Comparison of ENCODE assay signal across 21 cellular contexts in the genomic region with DNA sequence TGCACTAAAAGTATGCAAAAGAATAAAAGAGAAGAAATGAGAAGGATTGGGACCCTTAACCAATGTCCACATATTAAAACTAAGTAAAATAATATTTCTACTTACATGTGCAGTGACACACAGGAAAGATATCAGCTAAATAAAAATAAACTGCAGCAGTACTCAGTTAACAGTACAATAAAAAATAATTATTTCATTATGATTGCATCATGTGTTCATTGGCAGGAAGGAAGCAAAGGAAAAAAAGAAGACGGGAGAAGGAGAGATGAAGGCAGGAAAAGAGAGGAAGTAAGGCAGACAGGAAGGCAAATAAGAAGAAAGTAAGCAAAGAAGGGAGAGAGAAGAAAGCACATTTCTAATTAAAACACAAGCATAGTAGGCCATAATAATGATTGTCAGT. TPM values are rescaled to one million over a fixed set of nuclear protein-coding genes. Genes with fewer than 3 reads are reported as not detected.
DNase-seq lines count a peak whose midpoint lies in the region; ATAC-seq, FAIRE-seq and TF ChIP-seq lines count a peak whose summit lies in the region.
"Had no signal": no experiment of that assay in that cellular context is flagged by ENCODE, and none has a peak within 500 bp of the region (broad histone marks: within the 10 kb centered on the region; RNA-seq: fewer than 3 reads in every experiment).

No MANE protein-coding gene starts in this region.

- TF ChIP-seq CTCF in A549 (IDR thresholded peaks at IDR 0.05) (no peak), brain microvascular endothelial cell (IDR thresholded peaks at IDR 0.05; ENCODE audit: low read depth, low read length, missing control alignments) (no peak), fibroblast of the aortic adventitia (IDR thresholded peaks at IDR 0.05; ENCODE audit: insufficient read depth, low read length) (no peak)

- H3K27me3 ChIP-seq in GM23248 (replicated peaks; ENCODE audit: insufficient read depth) (no peaks in the 10 kb centered on the region), brain microvascular endothelial cell (replicated peaks) (no peaks in the 10 kb centered on the region)

- CTCF ChIA-PET in A549 (lab: Yijun Ruan, JAX), result no interaction called here

- H3K27ac ChIP-seq in A549 (peak overlapping the region; percentile 51 to 53; a peak in 3 of 6 replicates), GM23248 (peak overlapping the region; percentile 14; the same call in 1 of the 2 replicates), brain microvascular endothelial cell (peak overlapping the region; percentile 12)
- H3K27ac ChIP-seq: RWPE1 had no signal

- no peak for TF ChIP-seq POLR2A in A549 (IDR thresholded peaks at IDR 0.05; ENCODE audit: low read length)

- H3K4me3 ChIP-seq in A549 (no peak overlapping the region), GM23248 (peak overlapping the region; percentile 20), brain microvascular endothelial cell (ENCODE audit: low read depth, low read length) (no peak overlapping the region), fibroblast of the aortic adventitia (ENCODE audit: low read depth, low read length) (peak overlapping the region; percentile 25)

- peak overlapping the region; percentile 27; the same call in 2 of the 3 replicates for H3K4me2 ChIP-seq in A549
- H3K4me2 ChIP-seq in GM23248 (ENCODE audit: unreplicated experiment), result peak overlapping the region; percentile 55

- DNase-seq in A549 (ENCODE audit: low read depth in 1 of 2, low spot score in 1 of 2) (no peak), GM23248 (peak; percentile 41), brain microvascular endothelial cell (no peak), fibroblast of the aortic adventitia (ENCODE audit: low read depth) (peak; percentile 73), NCI-H345 (lab: John Stamatoyannopoulos, UW) (no peak)
- DNase-seq in central memory CD4-positive, alpha-beta T cell, result no peak
- DNase-seq: activated CD4-positive, alpha-beta memory T cell treated with anti-CD3 and anti-CD28 coated beads for 36 hours; activated CD4-positive, CD25-positive, alpha-beta regulatory T cell; activated gamma-delta T cell treated with Interleukin-2 at 50 U/mL for 16 hours; dermis blood vessel endothelial cell; DMS 273 treated with DMSO at 0.1 percent for 48 hours; NCI-H2081 treated with DMSO at 0.1 percent for 48 hours; NCI-H524; nucleus accumbens had no signal

- no peaks in the 10 kb centered on the region for H3K9me2 ChIP-seq in GM23248 (ENCODE audit: insufficient read depth)

- H3K36me3 ChIP-seq in GM23248 (ENCODE audit: low read depth) (no peaks in the 10 kb centered on the region), brain microvascular endothelial cell (replicated peaks) (no peaks in the 10 kb centered on the region)

- H3K4me1 ChIP-seq in A549 (peaks cover 15% of the 10 kb centered on the region; the same call in 2 of the 3 replicates), GM23248 (ENCODE audit: insufficient read depth) (peaks cover 38% of the 10 kb centered on the region)

- POLR2A ChIA-PET in A549 (lab: Yijun Ruan, JAX), result no interaction called here

- H4K20me1 ChIP-seq in GM23248 (ENCODE audit: insufficient read depth), result no peaks in the 10 kb centered on the region

- H3F3A ChIP-seq in GM23248 (ENCODE audit: insufficient read depth), result peaks cover 24% of the 10 kb centered on the region

- H2AFZ ChIP-seq in GM23248, result peak overlapping the region; percentile 54

- WGBS in A549 (ENCODE audit: missing lambda C conversion rate), result 45% methylated on average over 1 of the region's 1 CpG
- WGBS in GM23248 (ENCODE audit: low coverage in 1 of 2, low lambda C conversion rate in 2 of 2, missing lambda C conversion rate in 2 of 2), 2 experiments, result 21 to 36% methylated on average over 1 of the region's 1 CpG

- in situ Hi-C loops in GM23248 (cut with MboI) (no loop called here), brain microvascular endothelial cell (cut with HindIII; ENCODE audit: low pct_ligation_motif_present, low sequenced_read_pairs) (no loop called here)

- no peaks in the 10 kb centered on the region for H3K79me2 ChIP-seq in GM23248 (ENCODE audit: insufficient read depth)

- no peak for ATAC-seq in A549
- no peak for ATAC-seq in GM18907 (IDR thresholded peaks at IDR 0.05; ENCODE audit: unreplicated experiment)
- ATAC-seq in GM19351 (IDR thresholded peaks at IDR 0.05; ENCODE audit: unreplicated experiment), result no peak

- no peak for FAIRE-seq in A549 (lab: Jason Lieb, UNC)
- FAIRE-seq: G401.6, GM18507 had no signal

- no peaks in the 10 kb centered on the region for H3K9me3 ChIP-seq in A549
- H3K9me3 ChIP-seq in GM23248 (ENCODE audit: low read depth), result no peaks in the 10 kb centered on the region

- H3K9ac ChIP-seq in GM23248, result peak overlapping the region; percentile 23

- no peak for TF ChIP-seq RAD21 in A549 (conservative IDR thresholded peaks at IDR 0.05 in 1 of 2, IDR thresholded peaks at IDR 0.05 in 1 of 2)

- TF ChIP-seq EP300 in A549 (IDR thresholded peaks at IDR 0.05), result no peak

TF ChIP-seq in A549, 52 proteins besides CTCF, POLR2A, EP300 and RAD21:
- TF ChIP-seq CBX8 (IDR thresholded peaks at IDR 0.05) (no peak), MAFK (IDR thresholded peaks at IDR 0.05; ENCODE audit: partially characterized antibody) (no peak)
- TF ChIP-seq, protein P1, sequence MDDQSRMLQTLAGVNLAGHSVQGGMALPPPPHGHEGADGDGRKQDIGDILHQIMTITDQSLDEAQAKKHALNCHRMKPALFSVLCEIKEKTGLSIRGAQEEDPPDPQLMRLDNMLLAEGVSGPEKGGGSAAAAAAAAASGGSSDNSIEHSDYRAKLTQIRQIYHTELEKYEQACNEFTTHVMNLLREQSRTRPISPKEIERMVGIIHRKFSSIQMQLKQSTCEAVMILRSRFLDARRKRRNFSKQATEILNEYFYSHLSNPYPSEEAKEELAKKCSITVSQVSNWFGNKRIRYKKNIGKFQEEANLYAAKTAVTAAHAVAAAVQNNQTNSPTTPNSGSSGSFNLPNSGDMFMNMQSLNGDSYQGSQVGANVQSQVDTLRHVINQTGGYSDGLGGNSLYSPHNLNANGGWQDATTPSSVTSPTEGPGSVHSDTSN (IDR thresholded peaks at IDR 0.05), result no peak

RNA-seq across cellular contexts. Expression of a gene that starts 33.0 kb away (rescaled TPM):
- polyA plus RNA-seq in A549 (2011; rRNA removed) (4.6 and 5.6 TPM in 2 replicates), A549 (2017; fragmentation: RNase III; extraction: RNeasy Plus Mini Kit Qiagen cat#74134 plus additional on column Dnase treatment) (0.52 to 0.98 TPM (median 0.91 TPM) in 3 replicates), GM23248 (2016; fragmentation: Nextera tagmentation; extraction: Ambion mirVana) (0.86 and 1.1 TPM in 2 replicates)
- 0.16 and 0.30 TPM in 2 replicates for polyA plus RNA-seq in A549 (2012; cell fraction: cytosol; rRNA removed)
- 0.10 and 0.15 TPM in 2 replicates for polyA plus RNA-seq in A549 (2012; cell fraction: nucleus; rRNA removed)
- 4.1 and 4.3 TPM in 2 replicates for polyA minus RNA-seq in A549 (2011; rRNA and poly(A)+ RNA removed)
- 0.89 and 1.5 TPM in 2 replicates for total RNA-seq in GM23248 (2014; rRNA removed; shearing (Covaris generic))
- 7.7 and 8.5 TPM in 2 replicates for total RNA-seq in fibroblast of the aortic adventitia (ENCODE audit: low replicate concordance)
- total RNA-seq: activated CD4-positive, alpha-beta memory T cell treated with anti-CD3 and anti-CD28 coated beads for 36 hours had no signal
- polyA plus RNA-seq: CD14-positive monocyte, IgD-negative memory B cell had no signal

Comparison
In these comparisons a context has a peak if more than half of its experiments do, and no peak if none do; other contexts are left out.
1. DNase-seq: peak in GM23248 (single experiment) and fibroblast of the aortic adventitia (single experiment); none in A549 (0 of 2), brain microvascular endothelial cell (single experiment), central memory CD4-positive, alpha-beta T cell (single experiment) and NCI-H345 (single experiment).
2. H3K4me3 ChIP-seq: peak in GM23248 (single experiment) and fibroblast of the aortic adventitia (single experiment); none in A549 (single experiment) and brain microvascular endothelial cell (single experiment).
3. Peak in every context shown above with its lines, with median percentiles within 50 percentile points of each other: H3K27ac ChIP-seq.